ENCODE assay signal across 8 cellular contexts in genomic region chr2:95207111-95207961, GRCh38. TPM values are rescaled to one million over a fixed set of nuclear protein-coding genes. Genes with fewer than 3 reads are reported as not detected.
A peak's percentile ranks its signal among the peaks of the same experiment; 100 is the strongest.
DNase-seq lines count a peak whose midpoint lies in the region; ATAC-seq and TF ChIP-seq lines count a peak whose summit lies in the region.

Gene ZNF892 (plus strand): TSS chr2:95207521. CDS start chr2:95207816, 295 bp downstream.

- peaks cover 31% of the 10 kb centered on the region for H3K4me1 Mint-ChIP-seq in neural crest cell

- H3K27ac ChIP-seq in KMS-11 (no peak within 1 kb of the TSS), RWPE1 (peak within 1 kb of the TSS; percentile 83), stomach (peak within 1 kb of the TSS; percentile 68 to 93 (median 88))

- H3K9me3 ChIP-seq in stomach: peaks cover 8 to 29% (median 20%) of the 10 kb centered on the region in 4 donors

- H3K36me3 ChIP-seq in KMS-11 (ENCODE audit: insufficient read depth) (no peaks in the 10 kb centered on the region), stomach (peaks cover 12 to 34% (median 27%) of the 10 kb centered on the region in 4 donors)

- H3K27me3 ChIP-seq in KMS-11 (ENCODE audit: insufficient read depth, low read depth) (no peaks in the 10 kb centered on the region), stomach (no peaks in the 10 kb centered on the region)

- H3K4me3 Mint-ChIP-seq in neural crest cell: peak within 1 kb of the TSS; percentile 95

- H3K36me3 Mint-ChIP-seq in neural crest cell (ENCODE audit: low read depth): peaks cover 46% of the 10 kb centered on the region

- H3K27me3 Mint-ChIP-seq in neural crest cell (ENCODE audit: low read depth): peaks cover 2% of the 10 kb centered on the region

- DNase-seq in EL (peak; percentile 90), RWPE1 (ENCODE audit: low spot score) (peak; percentile 97), activated gamma-delta T cell (lab: John Stamatoyannopoulos, UW) (peak; percentile 61), foreskin fibroblast (peak; percentile 90 to 97), neural crest cell (ENCODE audit: low read depth, low spot score) (peak; percentile 90), stomach (peak; percentile 92)

- no peak for TF ChIP-seq EP300 in stomach (IDR thresholded peaks at IDR 0.05)

- 1% methylated on average over 29 to 74 of the region's 74 CpGs for WGBS in stomach, 5 donors

- peaks cover 27% of the 10 kb centered on the region for H3K9me3 Mint-ChIP-seq in neural crest cell

- H3K4me3 ChIP-seq in KMS-11 (IDR thresholded peaks at IDR 0.05; ENCODE audit: insufficient read depth, low read depth, low read length) (peak within 1 kb of the TSS; percentile 78), foreskin fibroblast (ENCODE audit: low read depth in 1 of 2, low read length in 2 of 2) (peak within 1 kb of the TSS; percentile 71 to 78), stomach (peak within 1 kb of the TSS; percentile 63 to 81 (median 66))

- H3K4me1 ChIP-seq in KMS-11 (ENCODE audit: low read depth, poor library complexity, severe bottlenecking) (no peaks in the 10 kb centered on the region), stomach (peaks cover 0 to 22% (median 13%) of the 10 kb centered on the region in 4 donors)

- TF ChIP-seq CTCF in KMS-11 (conservative IDR thresholded peaks at IDR 0.05; ENCODE audit: low read depth, low read length) (0 out of 2 replicates have a peak, but pooled peaks have one; percentile 18), RWPE1 (conservative IDR thresholded peaks at IDR 0.05; ENCODE audit: low read depth) (peak; percentile 82), foreskin fibroblast (IDR thresholded peaks at IDR 0.05; ENCODE audit: low read depth, low read length) (peak; percentile 6), neural crest cell (conservative IDR thresholded peaks at IDR 0.05) (peak; percentile 51), stomach (IDR thresholded peaks at IDR 0.05) (peak in 2 of 7 experiments; percentile 10 to 51)

- H2AFZ ChIP-seq in KMS-11 (ENCODE audit: low read depth): peak within 1 kb of the TSS; percentile 75

- H3K4me2 ChIP-seq in KMS-11: peak within 1 kb of the TSS; percentile 54

- peak within 1 kb of the TSS; percentile 97 for H3K27ac Mint-ChIP-seq in neural crest cell (ENCODE audit: unreplicated experiment)

- no peaks in the 10 kb centered on the region for H4K20me1 ChIP-seq in KMS-11 (ENCODE audit: insufficient read depth)

- CTCF ChIA-PET in RWPE1 (lab: Yijun Ruan, JAX): interaction anchor here (0.6 to 0.8 kb wide), 2 partner anchors 22 to 133 kb away, joined by 3 to 4 read pairs; no protein-coding TSS in a partner anchor

- peak in 1 of 4 donors; percentile 24 for TF ChIP-seq POLR2A in stomach (IDR thresholded peaks at IDR 0.05)

- intact Hi-C loops in stomach (cut with DNase I; ENCODE audit: low total_unique reads): no loop called here

- POLR2A ChIA-PET in RWPE1 (lab: Yijun Ruan, JAX; ENCODE audit: low non-redundant PET): no interaction called here

- peak within 1 kb of the TSS; percentile 31; the same call in 1 of the 2 replicates for H3K9ac ChIP-seq in KMS-11

- ATAC-seq in GM21737 (IDR thresholded peaks at IDR 0.05; ENCODE audit: unreplicated experiment): peak; percentile 95

- no peaks in the 10 kb centered on the region for H3K79me2 ChIP-seq in KMS-11 (ENCODE audit: insufficient read depth, low read depth)

RNA-seq across cellular contexts. Expression of gene ZNF892, which starts in this region (rescaled TPM):
- total RNA-seq in neural crest cell (18.9 and 20.2 TPM in 2 replicates), stomach (10 to 100 TPM in 1 of 5 donors, 1 to 10 TPM in 4; 1.2 to 12.5 (median 4.2) TPM)
- polyA plus RNA-seq in stomach: under 1 TPM in 2 of 3 donors, not detected in 1; 0.23 to 0.62 TPM
